Comparison of ENCODE assay signal across 1 cellular context in genomic region chr5:24642022-24642421, GRCh38.
TF ChIP-seq lines count a peak whose summit lies in the region.

No MANE protein-coding gene starts in this region.

TF ChIP-seq in WTC11, 78 proteins besides CTCF, POLR2A, EP300 and RAD21 (continued from another document):
- no peak for TF ChIP-seq HMGXB4 (CRISPR knock-in tag; IDR thresholded peaks at IDR 0.05)
TF ChIP-seq in WTC11: peak in this region for 0.
